24 cellular contexts compared by ENCODE assay signal in genomic region chrY:7814351-7814750, GRCh38.
"Had no signal": no experiment of that assay in that cellular context is flagged by ENCODE, and none has a peak within 500 bp of the region (broad histone marks: within the 10 kb centered on the region; RNA-seq: fewer than 3 reads in every experiment).

No MANE protein-coding gene starts in this region.

- H3K27ac ChIP-seq: brain microvascular endothelial cell, WERI-Rb-1 had no signal

- H3K27ac Mint-ChIP-seq: activated CD4-positive, alpha-beta memory T cell treated with anti-CD3 and anti-CD28 coated beads, Interleukin-2, amount 10 ng/mL, durations not matched to agents 7 days and 5 days; activated CD4-positive, alpha-beta T cell treated with anti-CD3 and anti-CD28 coated beads for 36 hours; activated naive CD4-positive, alpha-beta T cell treated with anti-CD3 and anti-CD28 coated beads, Interleukin-2, amount 10 ng/mL, durations not matched to agents 7 days and 5 days; activated naive CD8-positive, alpha-beta T cell treated with anti-CD3 and anti-CD28 coated beads for 36 hours; activated T-helper 2 cell treated with anti-CD3 and anti-CD28 coated beads, Interferon-gamma antibody, Interleukin-2, Interleukin-4, amounts not matched to agents 10 μg/mL and 5 μg/mL and 100 μg/mL, durations not matched to agents 14 hours and 24 hours and 36 hours; T-cell had no signal

- H3K4me3 Mint-ChIP-seq: activated CD4-positive, alpha-beta memory T cell treated with anti-CD3 and anti-CD28 coated beads, Interleukin-2, amount 10 ng/mL, durations not matched to agents 7 days and 5 days; activated CD4-positive, alpha-beta T cell treated with anti-CD3 and anti-CD28 coated beads for 36 hours; activated naive CD4-positive, alpha-beta T cell treated with anti-CD3 and anti-CD28 coated beads, Interleukin-2, amount 10 ng/mL, durations not matched to agents 7 days and 5 days; activated naive CD8-positive, alpha-beta T cell treated with anti-CD3 and anti-CD28 coated beads for 36 hours; T-cell had no signal

- H3K9me3 Mint-ChIP-seq: activated CD4-positive, alpha-beta memory T cell treated with anti-CD3 and anti-CD28 coated beads, Interleukin-2, amount 10 ng/mL, durations not matched to agents 7 days and 5 days; activated naive CD4-positive, alpha-beta T cell treated with anti-CD3 and anti-CD28 coated beads, Interleukin-2, amount 10 ng/mL, durations not matched to agents 7 days and 5 days; activated naive CD8-positive, alpha-beta T cell treated with anti-CD3 and anti-CD28 coated beads for 36 hours; activated T-helper 2 cell treated with anti-CD3 and anti-CD28 coated beads, Interferon-gamma antibody, Interleukin-2, Interleukin-4, amounts not matched to agents 10 μg/mL and 5 μg/mL and 100 μg/mL, durations not matched to agents 14 hours and 24 hours and 36 hours; T-cell had no signal

- H3K27me3 ChIP-seq: brain microvascular endothelial cell had no signal

- ATAC-seq: activated CD4-positive, alpha-beta T cell treated with anti-CD3 and anti-CD28 coated beads for 36 hours; PC-3; T-cell had no signal

- H3K27me3 Mint-ChIP-seq: activated CD4-positive, alpha-beta memory T cell treated with anti-CD3 and anti-CD28 coated beads, Interleukin-2, amount 10 ng/mL, durations not matched to agents 7 days and 5 days; activated CD4-positive, alpha-beta T cell treated with anti-CD3 and anti-CD28 coated beads for 36 hours; activated naive CD4-positive, alpha-beta T cell treated with anti-CD3 and anti-CD28 coated beads, Interleukin-2, amount 10 ng/mL, durations not matched to agents 7 days and 5 days; activated naive CD8-positive, alpha-beta T cell treated with anti-CD3 and anti-CD28 coated beads for 36 hours; T-cell had no signal

- H3K4me1 Mint-ChIP-seq: activated naive CD4-positive, alpha-beta T cell treated with anti-CD3 and anti-CD28 coated beads, Interleukin-2, amount 10 ng/mL, durations not matched to agents 7 days and 5 days; activated naive CD8-positive, alpha-beta T cell treated with anti-CD3 and anti-CD28 coated beads for 36 hours; T-cell had no signal

- H3K36me3 ChIP-seq: brain microvascular endothelial cell, WERI-Rb-1 had no signal

- DNase-seq: activated CD4-positive, alpha-beta memory T cell treated with anti-CD3 and anti-CD28 coated beads, Interleukin-2, amount 10 ng/mL, durations not matched to agents 7 days and 5 days; activated CD4-positive, alpha-beta T cell treated with anti-CD3 and anti-CD28 coated beads for 36 hours; activated CD4-positive, alpha-beta T cell treated with anti-CD3 and anti-CD28 coated beads, Interleukin-2, amount 50 U/mL, for 1 hour; activated gamma-delta T cell treated with Interleukin-2 at 50 U/mL for 16 hours; activated naive CD4-positive, alpha-beta T cell treated with anti-CD3 and anti-CD28 coated beads, Interleukin-2, amount 10 ng/mL, durations not matched to agents 7 days and 5 days; activated naive CD8-positive, alpha-beta T cell treated with anti-CD3 and anti-CD28 coated beads for 36 hours; activated T-cell treated with anti-CD3 and anti-CD28 coated beads for 4 hours; activated T-cell treated with anti-CD3 and anti-CD28 coated beads, Interleukin-2, amount 50 U/mL, for 48 hours; brain microvascular endothelial cell; caudate nucleus; Kasumi-1; KBM-7; NCI-H1092 treated with DMSO at 0.1 percent for 48 hours; NCI-H1417 treated with DMSO at 0.1 percent for 48 hours; NCI-H1694 treated with DMSO at 0.1 percent for 48 hours; NCI-H2029 treated with DMSO at 0.1 percent for 48 hours; NCI-H510A treated with DMSO at 0.1 percent for 48 hours; NCI-H69; PC-3; SHP77 treated with DMSO at 0.1 percent for 48 hours; T-cell; T-helper 2 cell; WERI-Rb-1 had no signal

- H3K36me3 Mint-ChIP-seq: activated naive CD4-positive, alpha-beta T cell treated with anti-CD3 and anti-CD28 coated beads, Interleukin-2, amount 10 ng/mL, durations not matched to agents 7 days and 5 days; activated naive CD8-positive, alpha-beta T cell treated with anti-CD3 and anti-CD28 coated beads for 36 hours; T-cell had no signal
